In genomic region chr19:16197188-16197621, GRCh38 we compare ENCODE assay signal across 1 cellular context.
TF ChIP-seq lines count a peak whose summit lies in the region.

No MANE protein-coding gene starts in this region.

TF ChIP-seq in GM23338, 12 proteins besides CTCF, POLR2A, EP300 and RAD21 (continued from another document):
- TF ChIP-seq ETS1 (IDR thresholded peaks at IDR 0.05) (no peak), NANOG (IDR thresholded peaks at IDR 0.05; ENCODE audit: borderline replicate concordance) (no peak), ZNF331 (CRISPR knock-in tag; IDR thresholded peaks at IDR 0.05; ENCODE audit: low read depth) (no peak), CREB1 (CRISPR knock-in tag; IDR thresholded peaks at IDR 0.05; ENCODE audit: low read depth) (no peak), ZNF114 (CRISPR knock-in tag; IDR thresholded peaks at IDR 0.05) (no peak), JUNB (IDR thresholded peaks at IDR 0.05; ENCODE audit: unreplicated experiment) (no peak), POLR2AphosphoS5 (IDR thresholded peaks at IDR 0.05; ENCODE audit: low read depth) (no peak), STAT1 (IDR thresholded peaks at IDR 0.05; ENCODE audit: unreplicated experiment) (no peak)
